Comparison of ENCODE assay signal across 18 cellular contexts in the genomic region with DNA sequence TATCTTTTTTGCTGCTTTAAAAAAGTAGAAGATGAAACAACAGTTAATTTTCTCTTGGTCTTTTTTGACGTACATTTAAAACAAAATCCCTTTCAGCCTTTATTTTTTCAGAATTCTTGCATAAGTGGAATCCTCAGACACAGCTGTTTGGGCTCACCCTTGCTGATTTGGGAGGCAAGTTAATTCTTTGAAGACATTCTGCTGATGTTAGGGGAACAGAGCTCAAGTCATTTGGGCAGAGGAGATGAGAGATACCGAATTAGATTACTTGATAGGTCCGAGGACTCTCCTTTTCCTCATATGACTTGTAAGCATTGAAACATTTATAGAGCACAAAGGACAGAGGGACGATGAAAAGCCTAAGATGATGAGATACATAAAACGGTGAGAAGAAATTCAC.
DNase-seq lines count a peak whose midpoint lies in the region; FAIRE-seq and TF ChIP-seq lines count a peak whose summit lies in the region.
"Had no signal": no experiment of that assay in that cellular context is flagged by ENCODE, and none has a peak within 500 bp of the region (broad histone marks: within the 10 kb centered on the region; RNA-seq: fewer than 3 reads in every experiment).

No MANE protein-coding gene starts in this region.

- CTCF ChIA-PET in PC-9 (lab: Charles Lee): no interaction called here

- POLR2A ChIA-PET in PC-9 (lab: Charles Lee; ENCODE audit: unreplicated experiment): no interaction called here

- H3K4me3 Mint-ChIP-seq in dendritic cell treated with granulocyte-macrophage colony-stimulating factor and Interleukin-4, amounts not matched to agents 40 ng/mL and 50 ng/mL, for 4 days: no peak overlapping the region
- H3K4me3 Mint-ChIP-seq: activated CD4-positive, alpha-beta memory T cell treated with anti-CD3 and anti-CD28 coated beads for 36 hours; naive B cell had no signal

- no peak overlapping the region for H3K4me3 ChIP-seq in PC-9
- no peak overlapping the region for H3K4me3 ChIP-seq in testis
- no peak overlapping the region for H3K4me3 ChIP-seq in small intestine (ENCODE audit: low read depth in 1 of 2, low read length in 2 of 2)

- H3K27ac Mint-ChIP-seq in dendritic cell treated with granulocyte-macrophage colony-stimulating factor and Interleukin-4, amounts not matched to agents 40 ng/mL and 50 ng/mL, for 4 days: peak overlapping the region; percentile 4
- H3K27ac Mint-ChIP-seq: activated CD4-positive, alpha-beta memory T cell treated with anti-CD3 and anti-CD28 coated beads for 36 hours; naive B cell had no signal

- no peak for TF ChIP-seq POLR2A in testis (IDR thresholded peaks at IDR 0.05)

- H3K4me1 Mint-ChIP-seq in dendritic cell treated with granulocyte-macrophage colony-stimulating factor and Interleukin-4, amounts not matched to agents 40 ng/mL and 50 ng/mL, for 4 days (ENCODE audit: low read depth): peaks cover 30% of the 10 kb centered on the region

- no peaks in the 10 kb centered on the region for H3K79me2 ChIP-seq in PC-9 (ENCODE audit: low read depth)

- no peaks in the 10 kb centered on the region for H3K27me3 Mint-ChIP-seq in dendritic cell treated with granulocyte-macrophage colony-stimulating factor and Interleukin-4, amounts not matched to agents 40 ng/mL and 50 ng/mL, for 4 days

- BruUV-seq in PC-9 (replicated peaks; lab: Mats Ljungman, UMichigan): no TSS peak

- no peaks in the 10 kb centered on the region for H4K20me1 ChIP-seq in PC-9 (ENCODE audit: insufficient read depth)

- FAIRE-seq in small intestine (lab: Jason Lieb, UNC): no peak
- FAIRE-seq: endometrium had no signal

- H3K9me2 ChIP-seq in PC-9 (ENCODE audit: insufficient read depth): no peaks in the 10 kb centered on the region

- DNase-seq in PC-9 (no peak), myocyte (ENCODE audit: low read depth) (peak; percentile 69), testis (no peak), small intestine (no peak), NCI-H524 treated with DMSO at 0.1 percent for 48 hours (lab: John Stamatoyannopoulos, UW) (no peak)
- DNase-seq in NK-92 treated with Interleukin-12 subunit alpha and Interleukin-12 subunit beta, amount 100 ng/mL, for 24 hours (lab: John Stamatoyannopoulos, UW): no peak
- DNase-seq: activated CD4-positive, alpha-beta memory T cell treated with anti-CD3 and anti-CD28 coated beads for 36 hours; activated naive CD4-positive, alpha-beta T cell treated with Interleukin-2 at 50 U/mL for 16 hours; activated T-cell treated with anti-CD3 and anti-CD28 coated beads, Interleukin-2, amount 50 U/mL, for 1 hour; foreskin keratinocyte; naive B cell; NCI-H146; NCI-H226; stimulated activated naive CD4-positive, alpha-beta T cell; T-helper 1 cell had no signal

- no peaks in the 10 kb centered on the region for H3F3A ChIP-seq in PC-9 (ENCODE audit: insufficient read depth, low read depth)

- 0 out of 2 replicates have a peak overlapping the region, but pooled peaks have one; percentile 10 for H2AFZ ChIP-seq in PC-9

- no peaks in the 10 kb centered on the region for H3K36me3 Mint-ChIP-seq in dendritic cell treated with granulocyte-macrophage colony-stimulating factor and Interleukin-4, amounts not matched to agents 40 ng/mL and 50 ng/mL, for 4 days (ENCODE audit: low read depth)
- H3K36me3 Mint-ChIP-seq: activated CD4-positive, alpha-beta memory T cell treated with anti-CD3 and anti-CD28 coated beads for 36 hours; naive B cell had no signal

- H3K27ac ChIP-seq in PC-9: no peak overlapping the region
- peak overlapping the region; percentile 12 to 39 for H3K27ac ChIP-seq in testis
- no peak overlapping the region for H3K27ac ChIP-seq in small intestine (ENCODE audit: low read depth in 1 of 2, low read length in 1 of 2)
- H3K27ac ChIP-seq: foreskin keratinocyte, VCaP had no signal

- peaks cover 14% of the 10 kb centered on the region for H3K4me1 ChIP-seq in PC-9 (replicated peaks; ENCODE audit: insufficient read depth)
- peaks cover 25% of the 10 kb centered on the region for H3K4me1 ChIP-seq in testis
- H3K4me1 ChIP-seq in small intestine (ENCODE audit: control insufficient read depth in 2 of 2, insufficient read depth in 1 of 2, low read depth in 1 of 2, low read length in 1 of 2): no peaks in the 10 kb centered on the region
- H3K4me1 ChIP-seq: foreskin keratinocyte had no signal

- WGBS in testis, 2 donors: 63 to 70% methylated on average over 5 of the region's 5 CpGs
- 76 to 95% (median 84%) methylated on average over 5 of the region's 5 CpGs for WGBS in small intestine, 3 donors

- H3K27me3 ChIP-seq in PC-9 (ENCODE audit: insufficient read depth, low read depth): no peaks in the 10 kb centered on the region
- no peaks in the 10 kb centered on the region for H3K27me3 ChIP-seq in testis
- H3K27me3 ChIP-seq in small intestine (ENCODE audit: control insufficient read depth in 2 of 2, insufficient read depth in 2 of 2, low read length in 2 of 2): no peaks in the 10 kb centered on the region
- H3K27me3 ChIP-seq: foreskin keratinocyte had no signal

- no peaks in the 10 kb centered on the region for H3K9me3 Mint-ChIP-seq in dendritic cell treated with granulocyte-macrophage colony-stimulating factor and Interleukin-4, amounts not matched to agents 40 ng/mL and 50 ng/mL, for 4 days
- H3K9me3 Mint-ChIP-seq: activated CD4-positive, alpha-beta memory T cell treated with anti-CD3 and anti-CD28 coated beads for 36 hours; naive B cell had no signal

- no peaks in the 10 kb centered on the region; the same call in 1 of the 2 replicates for H3K36me3 ChIP-seq in PC-9 (ENCODE audit: low read depth)
- no peaks in the 10 kb centered on the region for H3K36me3 ChIP-seq in testis (ENCODE audit: low read depth, missing control alignments)
- H3K36me3 ChIP-seq in small intestine (ENCODE audit: control insufficient read depth in 2 of 2, insufficient read depth in 2 of 2, low read length in 2 of 2): no peaks in the 10 kb centered on the region

- TF ChIP-seq CTCF in PC-9 (conservative IDR thresholded peaks at IDR 0.05): no peak
- TF ChIP-seq CTCF in testis (IDR thresholded peaks at IDR 0.05): no peak

- intact Hi-C loops in PC-9 (cut with micrococcal nuclease; ENCODE audit: unreplicated experiment) (no loop called here), testis (cut with DNase I; ENCODE audit: low total_unique reads) (loop anchor here (10.0 kb wide), 1 partner anchor 48 kb away; no protein-coding TSS in a partner anchor)
- intact Hi-C loops in dendritic cell treated with granulocyte-macrophage colony-stimulating factor and Interleukin-4, amounts not matched to agents 40 ng/mL and 50 ng/mL, for 4 days (cut with micrococcal nuclease): loop anchor here (5.0 kb wide), 1 partner anchor 570 kb away; the partner anchor contains the start of gene CITED2

- no peak overlapping the region for H3K4me2 ChIP-seq in PC-9

- H3K9me3 ChIP-seq in PC-9 (ENCODE audit: insufficient read depth, low read depth): 0 out of 2 replicates have a peak, but pooled peaks cover 6% of the 10 kb centered on the region
- no peaks in the 10 kb centered on the region for H3K9me3 ChIP-seq in testis
- H3K9me3 ChIP-seq in small intestine (ENCODE audit: control insufficient read depth, low read depth): no peaks in the 10 kb centered on the region

Comparison
In these comparisons a context has a peak if more than half of its experiments do, and no peak if none do; other contexts are left out.
1. H3K27ac ChIP-seq: peak in testis (2 of 2); none in PC-9 (single experiment) and small intestine (0 of 2).